ENCODE assay signal across 1 cellular context in the genomic region with DNA sequence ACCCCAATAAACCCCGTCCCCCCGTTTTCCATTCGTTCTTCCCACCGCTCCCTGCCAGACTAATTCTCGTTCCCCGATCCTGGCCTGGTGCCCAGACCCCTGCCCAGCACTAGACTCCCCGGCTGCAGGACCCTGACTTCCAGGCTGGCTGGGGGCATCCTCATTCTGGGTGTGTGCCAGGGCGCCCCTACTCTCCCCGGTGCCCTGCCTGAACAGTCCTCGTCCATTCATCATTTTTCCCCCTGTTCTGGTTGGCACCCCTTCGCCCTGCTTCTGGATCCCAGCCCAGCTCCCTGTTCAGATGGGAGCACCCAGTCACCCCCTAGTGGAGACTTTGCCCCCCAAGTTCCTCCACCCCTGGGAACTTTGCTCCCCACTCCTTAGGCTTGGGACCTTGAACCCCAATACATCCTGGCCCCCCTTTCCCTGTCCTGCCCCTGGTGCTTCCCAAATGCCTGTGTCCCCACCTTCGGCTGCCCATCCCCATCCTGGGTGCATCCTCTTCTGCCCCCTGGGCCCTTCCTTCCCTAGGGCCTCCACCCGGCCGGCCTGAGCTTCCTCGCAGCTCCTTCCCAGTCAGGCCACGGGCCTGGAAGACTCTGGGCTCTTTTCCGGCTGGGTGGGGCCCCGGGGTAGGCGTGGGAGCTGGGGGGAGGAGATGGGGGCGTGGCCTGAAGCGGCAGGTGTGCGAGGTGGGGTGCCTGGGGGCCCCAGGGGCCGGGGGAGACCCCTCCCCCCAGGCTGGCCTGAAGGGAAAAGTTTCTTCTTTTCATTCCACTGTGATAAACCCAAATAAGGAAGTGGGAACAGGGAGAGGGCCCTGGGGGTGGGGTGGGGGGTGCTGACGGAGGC.
TF ChIP-seq lines count a peak whose summit lies in the region.

No MANE protein-coding gene starts in this region.

TF ChIP-seq in IMR-90, 13 proteins besides CTCF, POLR2A, EP300 and RAD21 (continued from another document):
- TF ChIP-seq, protein P1, sequence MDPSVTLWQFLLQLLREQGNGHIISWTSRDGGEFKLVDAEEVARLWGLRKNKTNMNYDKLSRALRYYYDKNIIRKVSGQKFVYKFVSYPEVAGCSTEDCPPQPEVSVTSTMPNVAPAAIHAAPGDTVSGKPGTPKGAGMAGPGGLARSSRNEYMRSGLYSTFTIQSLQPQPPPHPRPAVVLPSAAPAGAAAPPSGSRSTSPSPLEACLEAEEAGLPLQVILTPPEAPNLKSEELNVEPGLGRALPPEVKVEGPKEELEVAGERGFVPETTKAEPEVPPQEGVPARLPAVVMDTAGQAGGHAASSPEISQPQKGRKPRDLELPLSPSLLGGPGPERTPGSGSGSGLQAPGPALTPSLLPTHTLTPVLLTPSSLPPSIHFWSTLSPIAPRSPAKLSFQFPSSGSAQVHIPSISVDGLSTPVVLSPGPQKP (IDR thresholded peaks at IDR 0.05; ENCODE audit: borderline replicate concordance, low read depth, low read length) = no peak
- TF ChIP-seq, protein P2, sequence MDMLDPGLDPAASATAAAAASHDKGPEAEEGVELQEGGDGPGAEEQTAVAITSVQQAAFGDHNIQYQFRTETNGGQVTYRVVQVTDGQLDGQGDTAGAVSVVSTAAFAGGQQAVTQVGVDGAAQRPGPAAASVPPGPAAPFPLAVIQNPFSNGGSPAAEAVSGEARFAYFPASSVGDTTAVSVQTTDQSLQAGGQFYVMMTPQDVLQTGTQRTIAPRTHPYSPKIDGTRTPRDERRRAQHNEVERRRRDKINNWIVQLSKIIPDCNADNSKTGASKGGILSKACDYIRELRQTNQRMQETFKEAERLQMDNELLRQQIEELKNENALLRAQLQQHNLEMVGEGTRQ (IDR thresholded peaks at IDR 0.05; ENCODE audit: low read depth, low read length) = no peak
- no peak for TF ChIP-seq NFE2L2 (IDR thresholded peaks at IDR 0.05; ENCODE audit: low read depth, low read length)
- no peak for TF ChIP-seq RCOR1 (IDR thresholded peaks at IDR 0.05; ENCODE audit: insufficient replicate concordance, low read length)
- no peak for TF ChIP-seq MAFK (IDR thresholded peaks at IDR 0.05; ENCODE audit: low read depth, low read length)
TF ChIP-seq in IMR-90: peak in this region for 0.
